ENCODE assay signal across 25 cellular contexts in the genomic region with DNA sequence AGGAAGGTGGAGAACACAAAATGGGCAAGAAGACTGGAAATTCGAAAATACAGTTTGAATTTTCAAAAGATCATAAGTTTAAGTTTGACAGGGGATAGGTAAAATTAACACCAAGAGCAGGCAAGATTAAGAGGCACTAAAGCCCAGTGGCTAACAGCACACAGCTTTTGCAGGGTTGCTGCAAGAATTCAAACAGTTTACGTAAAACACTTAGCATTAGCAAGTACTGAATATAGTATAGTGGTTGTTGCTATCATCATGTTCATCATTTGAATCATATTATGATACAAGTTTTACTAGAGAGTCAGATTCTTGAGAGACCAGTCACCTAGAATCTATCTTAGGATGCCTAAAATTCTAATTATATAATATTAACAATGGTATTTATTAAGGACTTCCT.
"Had no signal": no experiment of that assay in that cellular context is flagged by ENCODE, and none has a peak within 500 bp of the region (broad histone marks: within the 10 kb centered on the region; RNA-seq: fewer than 3 reads in every experiment).

No MANE protein-coding gene starts in this region.

- H3K36me3 ChIP-seq: ascending aorta, SJSA1 had no signal

- H3K9me3 ChIP-seq: ascending aorta, body of pancreas, SJSA1 had no signal

- H3K27ac ChIP-seq: ascending aorta, body of pancreas, RWPE1, SJSA1 had no signal

- H3K4me1 ChIP-seq: SJSA1 had no signal

- DNase-seq: activated CD4-positive, alpha-beta T cell treated with anti-CD3 and anti-CD28 coated beads for 48 hours; activated CD4-positive, alpha-beta T cell treated with anti-CD3 and anti-CD28 coated beads, Interleukin-2, amount 50 U/mL, for 4 hours; activated CD4-positive, CD25-positive, alpha-beta regulatory T cell treated with anti-CD3 and anti-CD28 coated beads, Interleukin-2, amount 50 U/mL, for 72 hours; activated CD8-positive, alpha-beta memory T cell treated with anti-CD3 and anti-CD28 coated beads, Interleukin-2, amount 50 U/mL, for 48 hours; activated CD8-positive, alpha-beta T cell treated with anti-CD3 and anti-CD28 coated beads, Interleukin-2, amount 10 ng/mL, durations not matched to agents 7 days and 5 days; activated naive CD4-positive, alpha-beta T cell; activated T-cell treated with anti-CD3 and anti-CD28 coated beads, Interleukin-2, amount 50 U/mL, for 1 hour; amniotic stem cell; body of pancreas; Kasumi-1; KBM-7; NCI-H1930; NCI-H2171; NCI-H2227 treated with DMSO at 0.1 percent for 48 hours; NCI-H526 treated with DMSO at 0.1 percent for 48 hours; NCI-H82; SHP77; T-helper 17 cell; T-helper 9 cell had no signal

- FAIRE-seq: bronchial epithelial cell had no signal

- H3K4me3 ChIP-seq: ascending aorta, body of pancreas, SJSA1 had no signal

- H3K27me3 ChIP-seq: ascending aorta, body of pancreas, SJSA1 had no signal

- ATAC-seq: activated CD8-positive, alpha-beta T cell treated with anti-CD3 and anti-CD28 coated beads, Interleukin-2, amount 10 ng/mL, durations not matched to agents 7 days and 5 days; Panc1; T-helper 17 cell; WTC11 had no signal
